Comparison of ENCODE assay signal across 1 cellular context in the genomic region with DNA sequence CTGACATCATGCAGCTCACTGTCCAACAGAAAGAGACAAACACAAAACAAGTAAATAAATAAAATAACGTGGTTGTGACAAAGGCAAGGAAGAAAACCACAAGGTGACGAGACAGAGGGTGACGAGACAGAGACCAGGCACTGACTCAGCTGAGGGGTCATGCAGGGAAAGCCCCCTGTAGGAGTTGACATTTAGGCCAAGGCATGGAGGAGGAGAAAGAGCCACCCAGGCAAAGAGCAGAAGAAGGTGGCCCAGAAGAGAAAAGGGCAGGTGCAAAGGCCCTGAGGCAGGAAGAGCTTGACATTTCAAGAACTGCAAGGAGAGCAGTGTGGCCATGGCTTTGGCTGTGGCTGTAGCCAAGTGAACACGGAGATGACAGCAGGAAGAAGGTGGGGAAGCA.
TF ChIP-seq lines count a peak whose summit lies in the region.

No MANE protein-coding gene starts in this region.

TF ChIP-seq in GM12878, 131 proteins besides CTCF, POLR2A, EP300 and RAD21 (continued from another document):
- TF ChIP-seq, protein P1, sequence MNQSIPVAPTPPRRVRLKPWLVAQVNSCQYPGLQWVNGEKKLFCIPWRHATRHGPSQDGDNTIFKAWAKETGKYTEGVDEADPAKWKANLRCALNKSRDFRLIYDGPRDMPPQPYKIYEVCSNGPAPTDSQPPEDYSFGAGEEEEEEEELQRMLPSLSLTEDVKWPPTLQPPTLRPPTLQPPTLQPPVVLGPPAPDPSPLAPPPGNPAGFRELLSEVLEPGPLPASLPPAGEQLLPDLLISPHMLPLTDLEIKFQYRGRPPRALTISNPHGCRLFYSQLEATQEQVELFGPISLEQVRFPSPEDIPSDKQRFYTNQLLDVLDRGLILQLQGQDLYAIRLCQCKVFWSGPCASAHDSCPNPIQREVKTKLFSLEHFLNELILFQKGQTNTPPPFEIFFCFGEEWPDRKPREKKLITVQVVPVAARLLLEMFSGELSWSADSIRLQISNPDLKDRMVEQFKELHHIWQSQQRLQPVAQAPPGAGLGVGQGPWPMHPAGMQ (IDR thresholded peaks at IDR 0.05; ENCODE audit: borderline replicate concordance): no peak
- TF ChIP-seq, protein P2, sequence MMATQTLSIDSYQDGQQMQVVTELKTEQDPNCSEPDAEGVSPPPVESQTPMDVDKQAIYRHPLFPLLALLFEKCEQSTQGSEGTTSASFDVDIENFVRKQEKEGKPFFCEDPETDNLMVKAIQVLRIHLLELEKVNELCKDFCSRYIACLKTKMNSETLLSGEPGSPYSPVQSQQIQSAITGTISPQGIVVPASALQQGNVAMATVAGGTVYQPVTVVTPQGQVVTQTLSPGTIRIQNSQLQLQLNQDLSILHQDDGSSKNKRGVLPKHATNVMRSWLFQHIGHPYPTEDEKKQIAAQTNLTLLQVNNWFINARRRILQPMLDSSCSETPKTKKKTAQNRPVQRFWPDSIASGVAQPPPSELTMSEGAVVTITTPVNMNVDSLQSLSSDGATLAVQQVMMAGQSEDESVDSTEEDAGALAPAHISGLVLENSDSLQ (IDR thresholded peaks at IDR 0.05): 0 out of 2 replicates have a peak, but pooled peaks have one; percentile 31
- TF ChIP-seq FOXK2 (IDR thresholded peaks at IDR 0.05): no peak
- TF ChIP-seq CREB1 (IDR thresholded peaks at IDR 0.05; ENCODE audit: low read depth): 0 out of 2 replicates have a peak, but pooled peaks have one; percentile 20
- TF ChIP-seq SMARCA5 (IDR thresholded peaks at IDR 0.05): peak; percentile 45
- TF ChIP-seq POLR2AphosphoS5 (IDR thresholded peaks at IDR 0.05; ENCODE audit: low read length): no peak
- no peak for TF ChIP-seq PAX5 (IDR thresholded peaks at IDR 0.05; ENCODE audit: borderline replicate concordance, low read depth, low read length)
- TF ChIP-seq SMC3 (IDR thresholded peaks at IDR 0.05; ENCODE audit: borderline replicate concordance, low read length): no peak
- no peak for TF ChIP-seq TCF3 (IDR thresholded peaks at IDR 0.05; ENCODE audit: borderline replicate concordance, insufficient read depth, low read depth, low read length)
- TF ChIP-seq TAF1 (IDR thresholded peaks at IDR 0.05; ENCODE audit: borderline replicate concordance, low read depth, low read length): no peak
- TF ChIP-seq NFYA (IDR thresholded peaks at IDR 0.05; ENCODE audit: borderline replicate concordance, low read depth, low read length): no peak
- no peak for TF ChIP-seq SUZ12 (IDR thresholded peaks at IDR 0.05; ENCODE audit: unreplicated experiment)
- 0 out of 2 replicates have a peak, but pooled peaks have one; percentile 15 for TF ChIP-seq TBL1XR1 (IDR thresholded peaks at IDR 0.05; ENCODE audit: low read depth, low read length)
- no peak for TF ChIP-seq NR2F1 (conservative IDR thresholded peaks at IDR 0.05)
- TF ChIP-seq, protein P3, sequence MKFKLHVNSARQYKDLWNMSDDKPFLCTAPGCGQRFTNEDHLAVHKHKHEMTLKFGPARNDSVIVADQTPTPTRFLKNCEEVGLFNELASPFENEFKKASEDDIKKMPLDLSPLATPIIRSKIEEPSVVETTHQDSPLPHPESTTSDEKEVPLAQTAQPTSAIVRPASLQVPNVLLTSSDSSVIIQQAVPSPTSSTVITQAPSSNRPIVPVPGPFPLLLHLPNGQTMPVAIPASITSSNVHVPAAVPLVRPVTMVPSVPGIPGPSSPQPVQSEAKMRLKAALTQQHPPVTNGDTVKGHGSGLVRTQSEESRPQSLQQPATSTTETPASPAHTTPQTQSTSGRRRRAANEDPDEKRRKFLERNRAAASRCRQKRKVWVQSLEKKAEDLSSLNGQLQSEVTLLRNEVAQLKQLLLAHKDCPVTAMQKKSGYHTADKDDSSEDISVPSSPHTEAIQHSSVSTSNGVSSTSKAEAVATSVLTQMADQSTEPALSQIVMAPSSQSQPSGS (IDR thresholded peaks at IDR 0.05; ENCODE audit: low read length): no peak
- no peak for TF ChIP-seq STAT1 (conservative IDR thresholded peaks at IDR 0.05)
- TF ChIP-seq, protein P4, sequence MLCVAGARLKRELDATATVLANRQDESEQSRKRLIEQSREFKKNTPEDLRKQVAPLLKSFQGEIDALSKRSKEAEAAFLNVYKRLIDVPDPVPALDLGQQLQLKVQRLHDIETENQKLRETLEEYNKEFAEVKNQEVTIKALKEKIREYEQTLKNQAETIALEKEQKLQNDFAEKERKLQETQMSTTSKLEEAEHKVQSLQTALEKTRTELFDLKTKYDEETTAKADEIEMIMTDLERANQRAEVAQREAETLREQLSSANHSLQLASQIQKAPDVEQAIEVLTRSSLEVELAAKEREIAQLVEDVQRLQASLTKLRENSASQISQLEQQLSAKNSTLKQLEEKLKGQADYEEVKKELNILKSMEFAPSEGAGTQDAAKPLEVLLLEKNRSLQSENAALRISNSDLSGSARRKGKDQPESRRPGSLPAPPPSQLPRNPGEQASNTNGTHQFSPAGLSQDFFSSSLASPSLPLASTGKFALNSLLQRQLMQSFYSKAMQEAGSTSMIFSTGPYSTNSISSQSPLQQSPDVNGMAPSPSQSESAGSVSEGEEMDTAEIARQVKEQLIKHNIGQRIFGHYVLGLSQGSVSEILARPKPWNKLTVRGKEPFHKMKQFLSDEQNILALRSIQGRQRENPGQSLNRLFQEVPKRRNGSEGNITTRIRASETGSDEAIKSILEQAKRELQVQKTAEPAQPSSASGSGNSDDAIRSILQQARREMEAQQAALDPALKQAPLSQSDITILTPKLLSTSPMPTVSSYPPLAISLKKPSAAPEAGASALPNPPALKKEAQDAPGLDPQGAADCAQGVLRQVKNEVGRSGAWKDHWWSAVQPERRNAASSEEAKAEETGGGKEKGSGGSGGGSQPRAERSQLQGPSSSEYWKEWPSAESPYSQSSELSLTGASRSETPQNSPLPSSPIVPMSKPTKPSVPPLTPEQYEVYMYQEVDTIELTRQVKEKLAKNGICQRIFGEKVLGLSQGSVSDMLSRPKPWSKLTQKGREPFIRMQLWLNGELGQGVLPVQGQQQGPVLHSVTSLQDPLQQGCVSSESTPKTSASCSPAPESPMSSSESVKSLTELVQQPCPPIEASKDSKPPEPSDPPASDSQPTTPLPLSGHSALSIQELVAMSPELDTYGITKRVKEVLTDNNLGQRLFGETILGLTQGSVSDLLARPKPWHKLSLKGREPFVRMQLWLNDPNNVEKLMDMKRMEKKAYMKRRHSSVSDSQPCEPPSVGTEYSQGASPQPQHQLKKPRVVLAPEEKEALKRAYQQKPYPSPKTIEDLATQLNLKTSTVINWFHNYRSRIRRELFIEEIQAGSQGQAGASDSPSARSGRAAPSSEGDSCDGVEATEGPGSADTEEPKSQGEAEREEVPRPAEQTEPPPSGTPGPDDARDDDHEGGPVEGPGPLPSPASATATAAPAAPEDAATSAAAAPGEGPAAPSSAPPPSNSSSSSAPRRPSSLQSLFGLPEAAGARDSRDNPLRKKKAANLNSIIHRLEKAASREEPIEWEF (IDR thresholded peaks at IDR 0.05; ENCODE audit: insufficient replicate concordance, low read depth, low read length): no peak
- TF ChIP-seq HSF1 (IDR thresholded peaks at IDR 0.05; ENCODE audit: low read depth, low read length): no peak
- no peak for TF ChIP-seq MYB (IDR thresholded peaks at IDR 0.05; ENCODE audit: borderline replicate concordance, low read depth, low read length)
- TF ChIP-seq, protein P5, sequence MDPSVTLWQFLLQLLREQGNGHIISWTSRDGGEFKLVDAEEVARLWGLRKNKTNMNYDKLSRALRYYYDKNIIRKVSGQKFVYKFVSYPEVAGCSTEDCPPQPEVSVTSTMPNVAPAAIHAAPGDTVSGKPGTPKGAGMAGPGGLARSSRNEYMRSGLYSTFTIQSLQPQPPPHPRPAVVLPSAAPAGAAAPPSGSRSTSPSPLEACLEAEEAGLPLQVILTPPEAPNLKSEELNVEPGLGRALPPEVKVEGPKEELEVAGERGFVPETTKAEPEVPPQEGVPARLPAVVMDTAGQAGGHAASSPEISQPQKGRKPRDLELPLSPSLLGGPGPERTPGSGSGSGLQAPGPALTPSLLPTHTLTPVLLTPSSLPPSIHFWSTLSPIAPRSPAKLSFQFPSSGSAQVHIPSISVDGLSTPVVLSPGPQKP (IDR thresholded peaks at IDR 0.05; ENCODE audit: low read depth, low read length): no peak
- no peak for TF ChIP-seq SPI1 (IDR thresholded peaks at IDR 0.05; ENCODE audit: borderline replicate concordance, insufficient read depth, low read depth, low read length)
- TF ChIP-seq BHLHE40 (IDR thresholded peaks at IDR 0.05; ENCODE audit: borderline replicate concordance in 1 of 2, low read depth in 2 of 2, low read length in 1 of 2): no peak
- TF ChIP-seq, protein P6, sequence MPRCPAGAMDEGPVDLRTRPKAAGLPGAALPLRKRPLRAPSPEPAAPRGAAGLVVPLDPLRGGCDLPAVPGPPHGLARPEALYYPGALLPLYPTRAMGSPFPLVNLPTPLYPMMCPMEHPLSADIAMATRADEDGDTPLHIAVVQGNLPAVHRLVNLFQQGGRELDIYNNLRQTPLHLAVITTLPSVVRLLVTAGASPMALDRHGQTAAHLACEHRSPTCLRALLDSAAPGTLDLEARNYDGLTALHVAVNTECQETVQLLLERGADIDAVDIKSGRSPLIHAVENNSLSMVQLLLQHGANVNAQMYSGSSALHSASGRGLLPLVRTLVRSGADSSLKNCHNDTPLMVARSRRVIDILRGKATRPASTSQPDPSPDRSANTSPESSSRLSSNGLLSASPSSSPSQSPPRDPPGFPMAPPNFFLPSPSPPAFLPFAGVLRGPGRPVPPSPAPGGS (IDR thresholded peaks at IDR 0.05; ENCODE audit: borderline replicate concordance, insufficient read depth, low read depth, low read length, poor library complexity, severe bottlenecking): no peak
- no peak for TF ChIP-seq CEBPZ (IDR thresholded peaks at IDR 0.05; ENCODE audit: low read depth, low read length)
- TF ChIP-seq RUNX3 (IDR thresholded peaks at IDR 0.05; ENCODE audit: low read length): peak; percentile 79
- TF ChIP-seq CBX5 (IDR thresholded peaks at IDR 0.05; ENCODE audit: low read depth): no peak
- no peak for TF ChIP-seq ZZZ3 (IDR thresholded peaks at IDR 0.05; ENCODE audit: control insufficient read depth, insufficient read length, low read depth)
- no peak for TF ChIP-seq CBFB (IDR thresholded peaks at IDR 0.05; ENCODE audit: low read depth)
- TF ChIP-seq CREM (IDR thresholded peaks at IDR 0.05; ENCODE audit: low read depth): peak; percentile 58; the same call in 1 of the 2 replicates
- TF ChIP-seq ATF3 (IDR thresholded peaks at IDR 0.05; ENCODE audit: borderline replicate concordance, extremely low read depth, low read depth, low read length): no peak
